28 cellular contexts compared by ENCODE assay signal in the genomic region with DNA sequence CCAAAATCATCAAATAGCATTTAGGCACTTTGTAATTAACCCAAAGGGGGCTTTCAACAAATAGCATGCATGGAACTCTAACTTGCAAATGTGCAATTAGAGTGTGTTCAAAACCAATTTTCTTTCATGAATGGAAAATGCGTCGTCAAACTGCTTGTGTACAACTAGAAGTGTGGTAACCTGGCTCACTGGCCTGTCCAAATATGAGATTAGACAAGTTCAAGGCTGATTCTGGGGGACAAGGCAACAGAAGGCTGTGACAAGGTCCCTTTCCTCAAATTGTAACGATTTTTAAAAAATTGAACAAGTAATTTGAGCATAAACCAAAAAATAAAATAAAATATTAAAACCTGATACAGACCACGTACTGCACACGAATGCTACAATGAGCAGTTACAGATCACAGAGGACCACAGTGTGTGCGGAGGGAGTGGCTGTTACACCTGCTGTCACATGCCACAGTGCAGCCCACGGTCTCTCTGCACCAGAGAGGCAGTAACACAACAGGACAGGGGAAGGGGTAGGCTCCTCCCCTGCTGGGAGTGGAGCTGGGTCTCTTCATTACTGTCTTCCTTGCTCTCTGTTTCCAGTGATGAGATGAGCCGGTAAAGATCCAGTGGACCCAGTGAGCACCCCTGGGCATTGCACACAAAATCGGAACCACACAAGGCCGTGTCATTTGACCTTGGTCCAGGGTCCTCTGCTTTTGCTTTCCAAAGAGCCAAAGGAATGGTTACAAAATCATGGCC.
"Had no signal": no experiment of that assay in that cellular context is flagged by ENCODE, and none has a peak within 500 bp of the region (broad histone marks: within the 10 kb centered on the region; RNA-seq: fewer than 3 reads in every experiment).

No MANE protein-coding gene starts in this region.

- H3K4me3 Mint-ChIP-seq: immature natural killer cell; naive thymus-derived CD8-positive, alpha-beta T cell; nephron; neural crest cell; stimulated activated memory B cell treated with anti-CD40 and anti-IgM and Interleukin-4, amounts not matched to agents 10 μg/mL and 1 μg/mL and 100 μg/mL, for 72 hours; stimulated activated naive CD8-positive, alpha-beta T cell treated with anti-CD3 and anti-CD28 coated beads, Interleukin-15, amount 100 ng/mL, for 72 hours; type B pancreatic cell had no signal

- H3K4me1 Mint-ChIP-seq: immature natural killer cell; naive thymus-derived CD8-positive, alpha-beta T cell; nephron; neural crest cell; stimulated activated memory B cell treated with anti-CD40 and anti-IgM and Interleukin-4, amounts not matched to agents 10 μg/mL and 1 μg/mL and 100 μg/mL, for 72 hours; stimulated activated naive CD8-positive, alpha-beta T cell treated with anti-CD3 and anti-CD28 coated beads, Interleukin-15, amount 100 ng/mL, for 72 hours had no signal

- H3K27me3 ChIP-seq: left lung, neutrophil, ovary, right atrium auricular region, tibial nerve had no signal

- H3K4me3 ChIP-seq: left lung, lower lobe of right lung, ovary, right atrium auricular region, skin epidermis, tibial nerve had no signal

- H3K36me3 ChIP-seq: left lung, lower lobe of right lung, neutrophil, ovary, right atrium auricular region, tibial nerve had no signal

- H3K27ac Mint-ChIP-seq: immature natural killer cell; naive thymus-derived CD8-positive, alpha-beta T cell; nephron; progenitor cell of endocrine pancreas; stimulated activated memory B cell treated with anti-CD40 and anti-IgM and Interleukin-4, amounts not matched to agents 10 μg/mL and 1 μg/mL and 100 μg/mL, for 72 hours; stimulated activated naive CD8-positive, alpha-beta T cell treated with anti-CD3 and anti-CD28 coated beads, Interleukin-15, amount 100 ng/mL, for 72 hours; type B pancreatic cell had no signal

- H3K9me3 Mint-ChIP-seq: immature natural killer cell; naive thymus-derived CD8-positive, alpha-beta T cell; nephron; neural crest cell; stimulated activated naive CD8-positive, alpha-beta T cell treated with anti-CD3 and anti-CD28 coated beads, Interleukin-15, amount 100 ng/mL, for 72 hours; type B pancreatic cell had no signal

- H3K36me3 Mint-ChIP-seq: immature natural killer cell; naive thymus-derived CD8-positive, alpha-beta T cell; stimulated activated memory B cell treated with anti-CD40 and anti-IgM and Interleukin-4, amounts not matched to agents 10 μg/mL and 1 μg/mL and 100 μg/mL, for 72 hours; type B pancreatic cell had no signal

- H3K27ac ChIP-seq: left lung, lower lobe of right lung, neutrophil, ovary, right atrium auricular region, skin epidermis, tibial nerve had no signal

- H3K9me3 ChIP-seq: left lung, lower lobe of right lung, neutrophil, ovary, right atrium auricular region, tibial nerve had no signal

- DNase-seq: hypothalamus; immature natural killer cell; kidney; left colon; left lung; lower lobe of right lung; mammary epithelial cell; mesenchymal stem cell; naive thymus-derived CD8-positive, alpha-beta T cell; occipital lobe; stimulated activated CD4-positive, alpha-beta T cell treated with anti-CD3 and anti-CD28 coated beads, Interleukin-12 subunit alpha, Interleukin-12 subunit beta, amount 100 ng/mL, for 4 hours; stimulated activated CD4-positive, alpha-beta T cell treated with anti-CD3 and anti-CD28 coated beads, Interleukin-15, amount 100 ng/mL, for 24 hours; stimulated activated CD4-positive, alpha-beta T cell treated with anti-CD3 and anti-CD28 coated beads, Interleukin-2, amount 100 ng/mL, for 24 hours; stimulated activated CD4-positive, alpha-beta T cell treated with anti-CD3 and anti-CD28 coated beads, Interleukin-4, amount 100 ng/mL, for 24 hours; stimulated activated naive CD4-positive, alpha-beta T cell treated with Interleukin-2 at 50 U/mL for 16 hours; stimulated activated naive CD8-positive, alpha-beta T cell treated with anti-CD3 and anti-CD28 coated beads, Interleukin-15, amount 100 ng/mL, for 72 hours; substantia nigra had no signal

- ATAC-seq: left colon; left lung; lower lobe of right lung; naive thymus-derived CD8-positive, alpha-beta T cell; sciatic nerve; stimulated activated memory B cell treated with anti-CD40 and anti-IgM and Interleukin-4, amounts not matched to agents 10 μg/mL and 1 μg/mL and 100 μg/mL, for 72 hours; stimulated activated naive CD8-positive, alpha-beta T cell treated with anti-CD3 and anti-CD28 coated beads, Interleukin-15, amount 100 ng/mL, for 72 hours had no signal

- H3K4me1 ChIP-seq: left lung, lower lobe of right lung, right atrium auricular region, tibial nerve had no signal
